Comparison of ENCODE assay signal across 1 cellular context in the genomic region with DNA sequence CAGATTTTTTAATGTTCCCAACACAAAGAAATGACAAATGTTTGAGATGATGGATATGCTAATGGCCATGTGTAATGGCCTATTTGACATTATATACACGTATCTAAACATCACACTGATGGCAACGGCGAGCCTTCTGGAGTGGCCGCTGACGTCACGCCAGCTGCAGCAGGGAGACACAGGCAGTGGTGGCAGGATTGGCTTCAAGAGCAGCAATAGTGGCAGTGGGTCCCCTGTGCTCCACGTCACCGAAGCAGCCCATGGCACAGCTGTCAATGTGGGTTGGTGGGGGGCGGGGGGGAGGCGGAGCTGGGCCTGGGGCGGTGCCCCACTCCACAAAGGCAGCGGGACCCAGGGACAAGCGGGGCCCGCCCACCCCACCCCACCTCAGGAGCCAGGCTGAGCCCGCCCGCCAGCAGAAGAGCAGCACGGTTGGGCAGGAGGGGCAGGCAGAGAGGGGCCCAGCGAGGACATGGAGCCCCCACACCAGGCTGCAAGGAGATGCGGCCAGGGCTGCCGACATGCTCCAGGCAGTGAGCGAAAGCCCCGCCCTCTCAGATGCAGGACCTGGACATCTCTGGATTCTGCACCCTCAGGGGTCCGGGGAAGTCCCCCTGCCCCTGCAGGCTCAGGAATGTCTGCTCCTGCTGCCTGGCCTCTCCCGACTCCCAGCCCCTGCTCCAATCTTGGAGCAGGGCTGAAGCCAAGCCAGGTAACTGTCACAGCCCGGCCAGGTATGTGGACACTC.
TF ChIP-seq lines count a peak whose summit lies in the region.

No MANE protein-coding gene starts in this region.

TF ChIP-seq in A549, 52 proteins besides CTCF, POLR2A, EP300 and RAD21 (continued from another document):
- TF ChIP-seq, protein P1, sequence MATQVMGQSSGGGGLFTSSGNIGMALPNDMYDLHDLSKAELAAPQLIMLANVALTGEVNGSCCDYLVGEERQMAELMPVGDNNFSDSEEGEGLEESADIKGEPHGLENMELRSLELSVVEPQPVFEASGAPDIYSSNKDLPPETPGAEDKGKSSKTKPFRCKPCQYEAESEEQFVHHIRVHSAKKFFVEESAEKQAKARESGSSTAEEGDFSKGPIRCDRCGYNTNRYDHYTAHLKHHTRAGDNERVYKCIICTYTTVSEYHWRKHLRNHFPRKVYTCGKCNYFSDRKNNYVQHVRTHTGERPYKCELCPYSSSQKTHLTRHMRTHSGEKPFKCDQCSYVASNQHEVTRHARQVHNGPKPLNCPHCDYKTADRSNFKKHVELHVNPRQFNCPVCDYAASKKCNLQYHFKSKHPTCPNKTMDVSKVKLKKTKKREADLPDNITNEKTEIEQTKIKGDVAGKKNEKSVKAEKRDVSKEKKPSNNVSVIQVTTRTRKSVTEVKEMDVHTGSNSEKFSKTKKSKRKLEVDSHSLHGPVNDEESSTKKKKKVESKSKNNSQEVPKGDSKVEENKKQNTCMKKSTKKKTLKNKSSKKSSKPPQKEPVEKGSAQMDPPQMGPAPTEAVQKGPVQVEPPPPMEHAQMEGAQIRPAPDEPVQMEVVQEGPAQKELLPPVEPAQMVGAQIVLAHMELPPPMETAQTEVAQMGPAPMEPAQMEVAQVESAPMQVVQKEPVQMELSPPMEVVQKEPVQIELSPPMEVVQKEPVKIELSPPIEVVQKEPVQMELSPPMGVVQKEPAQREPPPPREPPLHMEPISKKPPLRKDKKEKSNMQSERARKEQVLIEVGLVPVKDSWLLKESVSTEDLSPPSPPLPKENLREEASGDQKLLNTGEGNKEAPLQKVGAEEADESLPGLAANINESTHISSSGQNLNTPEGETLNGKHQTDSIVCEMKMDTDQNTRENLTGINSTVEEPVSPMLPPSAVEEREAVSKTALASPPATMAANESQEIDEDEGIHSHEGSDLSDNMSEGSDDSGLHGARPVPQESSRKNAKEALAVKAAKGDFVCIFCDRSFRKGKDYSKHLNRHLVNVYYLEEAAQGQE (IDR thresholded peaks at IDR 0.05) = no peak
- no peak for TF ChIP-seq CHD4 (IDR thresholded peaks at IDR 0.05; ENCODE audit: borderline replicate concordance)
- TF ChIP-seq RNF2 (IDR thresholded peaks at IDR 0.05; ENCODE audit: borderline replicate concordance, low read depth) = no peak
- TF ChIP-seq, protein P2, sequence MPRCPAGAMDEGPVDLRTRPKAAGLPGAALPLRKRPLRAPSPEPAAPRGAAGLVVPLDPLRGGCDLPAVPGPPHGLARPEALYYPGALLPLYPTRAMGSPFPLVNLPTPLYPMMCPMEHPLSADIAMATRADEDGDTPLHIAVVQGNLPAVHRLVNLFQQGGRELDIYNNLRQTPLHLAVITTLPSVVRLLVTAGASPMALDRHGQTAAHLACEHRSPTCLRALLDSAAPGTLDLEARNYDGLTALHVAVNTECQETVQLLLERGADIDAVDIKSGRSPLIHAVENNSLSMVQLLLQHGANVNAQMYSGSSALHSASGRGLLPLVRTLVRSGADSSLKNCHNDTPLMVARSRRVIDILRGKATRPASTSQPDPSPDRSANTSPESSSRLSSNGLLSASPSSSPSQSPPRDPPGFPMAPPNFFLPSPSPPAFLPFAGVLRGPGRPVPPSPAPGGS (IDR thresholded peaks at IDR 0.05) = no peak
- no peak for TF ChIP-seq ATOH8 (CRISPR knock-in tag; IDR thresholded peaks at IDR 0.05; ENCODE audit: low read depth)
- TF ChIP-seq JUN (IDR thresholded peaks at IDR 0.05) = no peak
- no peak for TF ChIP-seq SREBF2 (IDR thresholded peaks at IDR 0.05)
- TF ChIP-seq USF2 (IDR thresholded peaks at IDR 0.05) = no peak
- no peak for TF ChIP-seq ESRRA (IDR thresholded peaks at IDR 0.05; ENCODE audit: borderline replicate concordance, low read length)
- TF ChIP-seq, protein P3, sequence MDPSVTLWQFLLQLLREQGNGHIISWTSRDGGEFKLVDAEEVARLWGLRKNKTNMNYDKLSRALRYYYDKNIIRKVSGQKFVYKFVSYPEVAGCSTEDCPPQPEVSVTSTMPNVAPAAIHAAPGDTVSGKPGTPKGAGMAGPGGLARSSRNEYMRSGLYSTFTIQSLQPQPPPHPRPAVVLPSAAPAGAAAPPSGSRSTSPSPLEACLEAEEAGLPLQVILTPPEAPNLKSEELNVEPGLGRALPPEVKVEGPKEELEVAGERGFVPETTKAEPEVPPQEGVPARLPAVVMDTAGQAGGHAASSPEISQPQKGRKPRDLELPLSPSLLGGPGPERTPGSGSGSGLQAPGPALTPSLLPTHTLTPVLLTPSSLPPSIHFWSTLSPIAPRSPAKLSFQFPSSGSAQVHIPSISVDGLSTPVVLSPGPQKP (IDR thresholded peaks at IDR 0.05; ENCODE audit: low read depth, low read length) = no peak
